In genomic region chr14:61527325-61528100, GRCh38 we compare ENCODE assay signal across 9 cellular contexts.
A peak's percentile ranks its signal among the peaks of the same experiment; 100 is the strongest.
DNase-seq lines count a peak whose midpoint lies in the region; ATAC-seq and TF ChIP-seq lines count a peak whose summit lies in the region.
"Had no signal": no experiment of that assay in that cellular context is flagged by ENCODE, and none has a peak within 500 bp of the region (broad histone marks: within the 10 kb centered on the region; RNA-seq: fewer than 3 reads in every experiment).

No MANE protein-coding gene starts in this region.

- TF ChIP-seq CTCF in esophagus muscularis mucosa (IDR thresholded peaks at IDR 0.05) (no peak), psoas muscle (IDR thresholded peaks at IDR 0.05) (no peak)

- H3K27ac ChIP-seq in esophagus muscularis mucosa (replicated peaks in 1 of 4): peak overlapping the region; percentile 69 to 80 (median 72)
- H3K27ac ChIP-seq in psoas muscle: peak overlapping the region; percentile 79

- H3K4me1 ChIP-seq in esophagus muscularis mucosa (peaks cover 44 to 49% (median 48%) of the 10 kb centered on the region in 4 donors), psoas muscle (peaks cover 36% of the 10 kb centered on the region)

- H3K27me3 ChIP-seq in esophagus muscularis mucosa: no peaks in the 10 kb centered on the region
- H3K27me3 ChIP-seq in psoas muscle (ENCODE audit: insufficient read depth in 3 of 3, low read length in 2 of 3): no peaks in the 10 kb centered on the region

- TF ChIP-seq EP300 in esophagus muscularis mucosa (IDR thresholded peaks at IDR 0.05): no peak

- H3K4me3 ChIP-seq in esophagus muscularis mucosa (no peak overlapping the region), psoas muscle (no peak overlapping the region)

- ATAC-seq in psoas muscle (peak in 2 of 4 donors; percentile 9 to 23), GM18909 (IDR thresholded peaks at IDR 0.05; ENCODE audit: poor library complexity, unreplicated experiment) (no peak), GM19328 (IDR thresholded peaks at IDR 0.05; ENCODE audit: unreplicated experiment) (no peak), GM21528 (IDR thresholded peaks at IDR 0.05; ENCODE audit: low FRiP score, unreplicated experiment) (no peak)

- WGBS in esophagus muscularis mucosa: 48% methylated on average over 10 of the region's 10 CpGs
- 62 to 71% (median 65%) methylated on average over 10 of the region's 10 CpGs for WGBS in psoas muscle, 3 donors

- intact Hi-C loops in esophagus muscularis mucosa (cut with DNase I) (no loop called here), psoas muscle (cut with DNase I) (no loop called here)

- H3K9me3 ChIP-seq in esophagus muscularis mucosa (no peaks in the 10 kb centered on the region), psoas muscle (no peaks in the 10 kb centered on the region)

- H3K36me3 ChIP-seq in esophagus muscularis mucosa (peaks cover 0 to 9% (median 0%) of the 10 kb centered on the region in 4 donors), psoas muscle (ENCODE audit: insufficient read depth in 1 of 2, low read depth in 1 of 2) (no peaks in the 10 kb centered on the region)

- TF ChIP-seq POLR2A in esophagus muscularis mucosa (IDR thresholded peaks at IDR 0.05; ENCODE audit: low read depth): no peak

- DNase-seq in DMS53 (lab: John Stamatoyannopoulos, UW) (peak; percentile 63), RPMI7951 (ENCODE audit: low read depth) (peak; percentile 80), esophagus muscularis mucosa (ENCODE audit: extremely low spot score) (no peak), psoas muscle (no peak), amniotic stem cell (lab: John Stamatoyannopoulos, UW) (no peak)
- DNase-seq: SHP77 treated with DMSO at 0.1 percent for 48 hours had no signal

Comparison
In these comparisons a context has a peak if more than half of its experiments do, and no peak if none do; other contexts are left out.
1. DNase-seq: peak in DMS53 (single experiment) and RPMI7951 (single experiment); none in esophagus muscularis mucosa (single experiment), psoas muscle (0 of 2) and amniotic stem cell (single experiment).